34 cellular contexts compared by ENCODE assay signal in genomic region chr10:132690821-132691610, GRCh38.
DNase-seq lines count a peak whose midpoint lies in the region; ATAC-seq and TF ChIP-seq lines count a peak whose summit lies in the region.
"Had no signal": no experiment of that assay in that cellular context is flagged by ENCODE, and none has a peak within 500 bp of the region (broad histone marks: within the 10 kb centered on the region; RNA-seq: fewer than 3 reads in every experiment).

No MANE protein-coding gene starts in this region.

- no peaks in the 10 kb centered on the region for H3K27me3 ChIP-seq in heart right ventricle
- no peaks in the 10 kb centered on the region for H3K27me3 ChIP-seq in lower lobe of right lung (ENCODE audit: low read depth)
- H3K27me3 ChIP-seq in tibial artery = no peaks in the 10 kb centered on the region
- H3K27me3 ChIP-seq: colonic mucosa, neutrophil, vagina had no signal

- no peak overlapping the region for H3K4me3 ChIP-seq in heart right ventricle
- no peak overlapping the region for H3K4me3 ChIP-seq in lower lobe of right lung
- H3K4me3 ChIP-seq in tibial artery = no peak overlapping the region
- H3K4me3 ChIP-seq: colonic mucosa, skin epidermis, thoracic aorta, vagina had no signal

- H3K27ac ChIP-seq in heart right ventricle = no peak overlapping the region
- no peak overlapping the region for H3K27ac ChIP-seq in lower lobe of right lung
- H3K27ac ChIP-seq in tibial artery = no peak overlapping the region
- H3K27ac ChIP-seq: colonic mucosa, neutrophil, skin epidermis, thoracic aorta, vagina, VCaP had no signal

- TF ChIP-seq CTCF in heart right ventricle (IDR thresholded peaks at IDR 0.05) = no peak
- no peak for TF ChIP-seq CTCF in endothelial cell (IDR thresholded peaks at IDR 0.05; ENCODE audit: unreplicated experiment)
- no peak for TF ChIP-seq CTCF in lower lobe of right lung (IDR thresholded peaks at IDR 0.05)
- no peak for TF ChIP-seq CTCF in tibial artery (IDR thresholded peaks at IDR 0.05)

- H3K9me3 ChIP-seq in heart right ventricle (peaks cover 0 to 13% (median 0%) of the 10 kb centered on the region in 11 donors), lower lobe of right lung (peaks cover 5% of the 10 kb centered on the region), tibial artery (no peaks in the 10 kb centered on the region)
- H3K9me3 ChIP-seq: colonic mucosa, thoracic aorta, vagina had no signal

- H3K4me1 ChIP-seq in heart right ventricle = peaks cover 0 to 2% (median 0%) of the 10 kb centered on the region in 9 donors
- peaks cover 1% of the 10 kb centered on the region for H3K4me1 ChIP-seq in lower lobe of right lung
- no peaks in the 10 kb centered on the region for H3K4me1 ChIP-seq in tibial artery
- H3K4me1 ChIP-seq: colonic mucosa, vagina had no signal

- intact Hi-C loops in Right ventricle myocardium inferior (cut with DNase I) = no loop called here
- intact Hi-C loops in heart right ventricle (cut with DNase I) = no loop called here
- intact Hi-C loops in lower lobe of right lung (cut with DNase I) = no loop called here
- intact Hi-C loops in tibial artery (cut with DNase I; ENCODE audit: low total_unique reads) = no loop called here

- WGBS in heart right ventricle, 2 donors = 95% methylated on average over 56 of the region's 56 CpGs

- no peaks in the 10 kb centered on the region for H3K9me3 Mint-ChIP-seq in endothelial cell (ENCODE audit: unreplicated experiment)
- H3K9me3 Mint-ChIP-seq in immature natural killer cell = peaks cover 0 to 6% (median 3%) of the 10 kb centered on the region in 6 donors
- H3K9me3 Mint-ChIP-seq: activated naive CD8-positive, alpha-beta T cell treated with anti-CD3 and anti-CD28 coated beads for 36 hours; activated T-helper 2 cell treated with anti-CD3 and anti-CD28 coated beads, Interferon-gamma antibody, Interleukin-2, Interleukin-4, amounts not matched to agents 10 μg/mL and 5 μg/mL and 100 μg/mL, durations not matched to agents 14 hours and 24 hours and 36 hours had no signal

- H3K27me3 Mint-ChIP-seq in endothelial cell (ENCODE audit: unreplicated experiment) = peaks cover 8% of the 10 kb centered on the region
- peaks cover 0 to 7% (median 3%) of the 10 kb centered on the region in 3 donors for H3K27me3 Mint-ChIP-seq in immature natural killer cell (ENCODE audit: low read depth in 3 of 3)
- H3K27me3 Mint-ChIP-seq: activated naive CD8-positive, alpha-beta T cell treated with anti-CD3 and anti-CD28 coated beads for 36 hours; CD4-positive, CD25-positive, alpha-beta regulatory T cell; memory B cell had no signal

- H3K4me1 Mint-ChIP-seq in endothelial cell (ENCODE audit: unreplicated experiment) (no peaks in the 10 kb centered on the region), immature natural killer cell (peaks cover 24 to 26% of the 10 kb centered on the region in 2 donors)
- H3K4me1 Mint-ChIP-seq: activated naive CD8-positive, alpha-beta T cell treated with anti-CD3 and anti-CD28 coated beads for 36 hours had no signal

- no peak for ATAC-seq in Right ventricle myocardium inferior
- ATAC-seq in heart right ventricle = no peak
- ATAC-seq in lower lobe of right lung = no peak
- ATAC-seq: esophagus mucosa; Panc1; stimulated activated naive CD8-positive, alpha-beta T cell treated with anti-CD3 and anti-CD28 coated beads, Interleukin-15, Interleukin-2, amounts not matched to agents 100 U/mL and 50 U/mL, for 24 hours had no signal

- H3K36me3 Mint-ChIP-seq in endothelial cell (ENCODE audit: low read depth, unreplicated experiment) (peaks cover 9% of the 10 kb centered on the region), immature natural killer cell (peaks cover 3 to 23% (median 17%) of the 10 kb centered on the region in 3 donors)

- peak; percentile 34 for DNase-seq in Right ventricle myocardium inferior (ENCODE audit: missing footprints)
- no peak for DNase-seq in heart right ventricle
- no peak for DNase-seq in endothelial cell (ENCODE audit: low spot score)
- peak; percentile 18 for DNase-seq in lower lobe of right lung
- peak; percentile 9 to 62 for DNase-seq in tibial artery
- DNase-seq in mucosa of gallbladder (ENCODE audit: low spot score) = no peak
- DNase-seq in foreskin melanocyte = no peak
- no peak for DNase-seq in immature natural killer cell
- DNase-seq: activated CD4-positive, alpha-beta T cell treated with anti-CD3 and anti-CD28 coated beads for 48 hours; activated naive CD8-positive, alpha-beta T cell treated with anti-CD3 and anti-CD28 coated beads for 36 hours; anterior cingulate cortex; Calu3; CD4-positive, CD25-positive, alpha-beta regulatory T cell; colonic mucosa; DMS79; GDM1; HCEC 1CT; Kasumi-1; NCI-H1436 treated with DMSO at 0.1 percent for 48 hours; NCI-H446; NCI-H774; stimulated activated naive CD8-positive, alpha-beta T cell treated with anti-CD3 and anti-CD28 coated beads, Interleukin-15, Interleukin-2, amounts not matched to agents 100 U/mL and 50 U/mL, for 24 hours; SW 1271; T-helper 9 cell had no signal

- peaks cover 0 to 26% (median 8%) of the 10 kb centered on the region in 9 donors for H3K36me3 ChIP-seq in heart right ventricle
- peaks cover 11% of the 10 kb centered on the region for H3K36me3 ChIP-seq in lower lobe of right lung
- peaks cover 15 to 27% (median 16%) of the 10 kb centered on the region in 3 donors for H3K36me3 ChIP-seq in tibial artery
- H3K36me3 ChIP-seq: colonic mucosa had no signal

- H3K4me3 Mint-ChIP-seq in endothelial cell (ENCODE audit: unreplicated experiment) (peak overlapping the region; percentile 74), immature natural killer cell (no peak overlapping the region)
- H3K4me3 Mint-ChIP-seq: activated naive CD8-positive, alpha-beta T cell treated with anti-CD3 and anti-CD28 coated beads for 36 hours; CD4-positive, CD25-positive, alpha-beta regulatory T cell; memory B cell had no signal

- no peak overlapping the region for H3K27ac Mint-ChIP-seq in endothelial cell (ENCODE audit: unreplicated experiment)
- H3K27ac Mint-ChIP-seq in immature natural killer cell = no peak overlapping the region
- H3K27ac Mint-ChIP-seq: activated naive CD8-positive, alpha-beta T cell treated with anti-CD3 and anti-CD28 coated beads for 36 hours; activated T-helper 2 cell treated with anti-CD3 and anti-CD28 coated beads, Interferon-gamma antibody, Interleukin-2, Interleukin-4, amounts not matched to agents 10 μg/mL and 5 μg/mL and 100 μg/mL, durations not matched to agents 14 hours and 24 hours and 36 hours; memory B cell; progenitor cell of endocrine pancreas had no signal

Comparison
In these comparisons a context has a peak if more than half of its experiments do, and no peak if none do; other contexts are left out.
1. DNase-seq: peak in Right ventricle myocardium inferior (single experiment), lower lobe of right lung (single experiment) and tibial artery (2 of 2); none in heart right ventricle (0 of 2), endothelial cell (single experiment), mucosa of gallbladder (single experiment), foreskin melanocyte (single experiment) and immature natural killer cell (0 of 3).